In the genomic region with DNA sequence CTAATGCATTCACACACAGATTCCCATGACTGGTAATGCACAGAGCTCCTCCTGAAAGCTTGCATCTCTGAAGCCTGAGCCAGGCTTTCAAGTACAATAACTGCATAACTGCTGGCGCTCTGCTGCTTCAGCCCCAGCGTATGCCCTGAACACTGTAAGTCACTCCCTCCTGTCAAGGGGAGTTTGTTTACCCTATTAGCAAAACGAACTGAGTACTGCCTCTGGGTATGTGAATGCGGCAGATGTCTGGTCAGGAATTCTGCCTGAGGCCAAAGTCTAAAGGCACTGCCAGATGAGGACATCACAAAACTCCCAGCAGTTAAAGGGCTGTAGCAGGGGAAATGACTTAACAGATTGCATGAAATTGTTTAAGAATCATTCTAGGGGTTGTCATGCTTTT, we compare ENCODE assay signal across 1 cellular context.
A peak's percentile ranks its signal among the peaks of the same experiment; 100 is the strongest.
TF ChIP-seq lines count a peak whose summit lies in the region.

No MANE protein-coding gene starts in this region.

TF ChIP-seq in HepG2, 621 proteins besides CTCF, POLR2A, EP300 and RAD21 (continued from another document and continues in another):
- TF ChIP-seq, protein P1, sequence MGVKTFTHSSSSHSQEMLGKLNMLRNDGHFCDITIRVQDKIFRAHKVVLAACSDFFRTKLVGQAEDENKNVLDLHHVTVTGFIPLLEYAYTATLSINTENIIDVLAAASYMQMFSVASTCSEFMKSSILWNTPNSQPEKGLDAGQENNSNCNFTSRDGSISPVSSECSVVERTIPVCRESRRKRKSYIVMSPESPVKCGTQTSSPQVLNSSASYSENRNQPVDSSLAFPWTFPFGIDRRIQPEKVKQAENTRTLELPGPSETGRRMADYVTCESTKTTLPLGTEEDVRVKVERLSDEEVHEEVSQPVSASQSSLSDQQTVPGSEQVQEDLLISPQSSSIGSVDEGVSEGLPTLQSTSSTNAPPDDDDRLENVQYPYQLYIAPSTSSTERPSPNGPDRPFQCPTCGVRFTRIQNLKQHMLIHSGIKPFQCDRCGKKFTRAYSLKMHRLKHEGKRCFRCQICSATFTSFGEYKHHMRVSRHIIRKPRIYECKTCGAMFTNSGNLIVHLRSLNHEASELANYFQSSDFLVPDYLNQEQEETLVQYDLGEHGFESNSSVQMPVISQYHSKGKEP (CRISPR knock-in tag; IDR thresholded peaks at IDR 0.05): 0 out of 2 replicates have a peak, but pooled peaks have one; percentile 41
- TF ChIP-seq BHLHE40 (IDR thresholded peaks at IDR 0.05; ENCODE audit: low read length) (0 out of 2 replicates have a peak, but pooled peaks have one; percentile 15), ZNF205 (CRISPR knock-in tag; IDR thresholded peaks at IDR 0.05) (peak; percentile 82; the same call in 1 of the 2 replicates), CBX5 (CRISPR knock-in tag; IDR thresholded peaks at IDR 0.05; ENCODE audit: borderline replicate concordance) (peak; percentile 93), PITX1 (CRISPR knock-in tag; IDR thresholded peaks at IDR 0.05) (0 out of 2 replicates have a peak, but pooled peaks have one; percentile 44), ZNF292 (CRISPR knock-in tag; IDR thresholded peaks at IDR 0.05; ENCODE audit: borderline replicate concordance, low read depth) (peak; percentile 98; the same call in 1 of the 2 replicates), ZNF124 (CRISPR knock-in tag; IDR thresholded peaks at IDR 0.05) (peak; percentile 76; the same call in 1 of the 2 replicates), REPIN1 (CRISPR knock-in tag; IDR thresholded peaks at IDR 0.05; ENCODE audit: borderline replicate concordance, low read depth) (peak; percentile 70; the same call in 1 of the 2 replicates), ZKSCAN8 (CRISPR knock-in tag; IDR thresholded peaks at IDR 0.05; ENCODE audit: borderline replicate concordance) (peak; percentile 83; the same call in 1 of the 2 replicates), ZBTB21 (CRISPR knock-in tag; IDR thresholded peaks at IDR 0.05) (peak; percentile 60; the same call in 1 of the 2 replicates), STAG1 (CRISPR knock-in tag; IDR thresholded peaks at IDR 0.05) (peak; percentile 36; the same call in 1 of the 2 replicates), SMC3 (IDR thresholded peaks at IDR 0.05; ENCODE audit: low read length) (peak; percentile 50; the same call in 1 of the 2 replicates), ZNF780A (CRISPR knock-in tag; IDR thresholded peaks at IDR 0.05) (no peak; the same call in 1 of the 2 replicates), ZNF543 (CRISPR knock-in tag; IDR thresholded peaks at IDR 0.05) (no peak), PHF20 (CRISPR knock-in tag; IDR thresholded peaks at IDR 0.05) (no peak), SNRNP70 (IDR thresholded peaks at IDR 0.05; ENCODE audit: low read depth, low read length) (no peak), ETV5 (CRISPR knock-in tag; IDR thresholded peaks at IDR 0.05; ENCODE audit: borderline replicate concordance) (peak; percentile 65; the same call in 1 of the 2 replicates), BRCA1 (CRISPR knock-in tag; IDR thresholded peaks at IDR 0.05) (no peak), RBM22 (optimal IDR thresholded peaks at IDR 0.05; ENCODE audit: low read length) (no peak), ARNT2 (CRISPR knock-in tag; IDR thresholded peaks at IDR 0.05; ENCODE audit: low read depth) (no peak), ASH2L (IDR thresholded peaks at IDR 0.05; ENCODE audit: insufficient read length, low read depth, low read length) (peak; percentile 59), ZNF790 (CRISPR knock-in tag; IDR thresholded peaks at IDR 0.05; ENCODE audit: borderline replicate concordance) (no peak), KLF16 (CRISPR knock-in tag; IDR thresholded peaks at IDR 0.05) (peak in 1 of 2 experiments; percentile 67; a peak in 1 of 4 replicates), KDM1A (CRISPR knock-in tag; IDR thresholded peaks at IDR 0.05) (peak; percentile 68; the same call in 1 of the 2 replicates), KAT8 (CRISPR knock-in tag; IDR thresholded peaks at IDR 0.05) (peak; percentile 64), PHF21A (CRISPR knock-in tag; IDR thresholded peaks at IDR 0.05) (peak; percentile 63; the same call in 1 of the 2 replicates), ATF7-NPFF (CRISPR knock-in tag; IDR thresholded peaks at IDR 0.05; ENCODE audit: low read depth) (no peak), ZC3H13 (CRISPR knock-in tag; IDR thresholded peaks at IDR 0.05) (no peak), ZC3H4 (CRISPR knock-in tag; IDR thresholded peaks at IDR 0.05; ENCODE audit: borderline replicate concordance) (no peak), KDM5B (CRISPR knock-in tag; IDR thresholded peaks at IDR 0.05; ENCODE audit: borderline replicate concordance) (no peak), YEATS2 (CRISPR knock-in tag; IDR thresholded peaks at IDR 0.05; ENCODE audit: borderline replicate concordance) (peak; percentile 58; the same call in 1 of the 2 replicates), RNF2 (conservative IDR thresholded peaks at IDR 0.05; ENCODE audit: low read depth) (no peak; the same call in 1 of the 2 replicates), JUN (CRISPR knock-in tag; IDR thresholded peaks at IDR 0.05) (peak; percentile 90), ONECUT2 (CRISPR knock-in tag; IDR thresholded peaks at IDR 0.05) (no peak), MXI1 (IDR thresholded peaks at IDR 0.05; ENCODE audit: borderline replicate concordance, low read depth, low read length) (peak; percentile 53; the same call in 1 of the 3 replicates), ZNF446 (CRISPR knock-in tag; IDR thresholded peaks at IDR 0.05) (no peak), ZNF792 (CRISPR knock-in tag; IDR thresholded peaks at IDR 0.05) (peak; percentile 92; the same call in 1 of the 2 replicates), NFKBIZ (CRISPR knock-in tag; IDR thresholded peaks at IDR 0.05) (peak; percentile 72; the same call in 1 of the 2 replicates), FOXA1 (IDR thresholded peaks at IDR 0.05) (no peak), FOXA1 (CRISPR knock-in tag; IDR thresholded peaks at IDR 0.05) (peak; percentile 88)
- TF ChIP-seq, protein P2, sequence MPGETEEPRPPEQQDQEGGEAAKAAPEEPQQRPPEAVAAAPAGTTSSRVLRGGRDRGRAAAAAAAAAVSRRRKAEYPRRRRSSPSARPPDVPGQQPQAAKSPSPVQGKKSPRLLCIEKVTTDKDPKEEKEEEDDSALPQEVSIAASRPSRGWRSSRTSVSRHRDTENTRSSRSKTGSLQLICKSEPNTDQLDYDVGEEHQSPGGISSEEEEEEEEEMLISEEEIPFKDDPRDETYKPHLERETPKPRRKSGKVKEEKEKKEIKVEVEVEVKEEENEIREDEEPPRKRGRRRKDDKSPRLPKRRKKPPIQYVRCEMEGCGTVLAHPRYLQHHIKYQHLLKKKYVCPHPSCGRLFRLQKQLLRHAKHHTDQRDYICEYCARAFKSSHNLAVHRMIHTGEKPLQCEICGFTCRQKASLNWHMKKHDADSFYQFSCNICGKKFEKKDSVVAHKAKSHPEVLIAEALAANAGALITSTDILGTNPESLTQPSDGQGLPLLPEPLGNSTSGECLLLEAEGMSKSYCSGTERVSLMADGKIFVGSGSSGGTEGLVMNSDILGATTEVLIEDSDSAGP (CRISPR knock-in tag; IDR thresholded peaks at IDR 0.05; ENCODE audit: borderline replicate concordance): no peak
- TF ChIP-seq, protein P3, sequence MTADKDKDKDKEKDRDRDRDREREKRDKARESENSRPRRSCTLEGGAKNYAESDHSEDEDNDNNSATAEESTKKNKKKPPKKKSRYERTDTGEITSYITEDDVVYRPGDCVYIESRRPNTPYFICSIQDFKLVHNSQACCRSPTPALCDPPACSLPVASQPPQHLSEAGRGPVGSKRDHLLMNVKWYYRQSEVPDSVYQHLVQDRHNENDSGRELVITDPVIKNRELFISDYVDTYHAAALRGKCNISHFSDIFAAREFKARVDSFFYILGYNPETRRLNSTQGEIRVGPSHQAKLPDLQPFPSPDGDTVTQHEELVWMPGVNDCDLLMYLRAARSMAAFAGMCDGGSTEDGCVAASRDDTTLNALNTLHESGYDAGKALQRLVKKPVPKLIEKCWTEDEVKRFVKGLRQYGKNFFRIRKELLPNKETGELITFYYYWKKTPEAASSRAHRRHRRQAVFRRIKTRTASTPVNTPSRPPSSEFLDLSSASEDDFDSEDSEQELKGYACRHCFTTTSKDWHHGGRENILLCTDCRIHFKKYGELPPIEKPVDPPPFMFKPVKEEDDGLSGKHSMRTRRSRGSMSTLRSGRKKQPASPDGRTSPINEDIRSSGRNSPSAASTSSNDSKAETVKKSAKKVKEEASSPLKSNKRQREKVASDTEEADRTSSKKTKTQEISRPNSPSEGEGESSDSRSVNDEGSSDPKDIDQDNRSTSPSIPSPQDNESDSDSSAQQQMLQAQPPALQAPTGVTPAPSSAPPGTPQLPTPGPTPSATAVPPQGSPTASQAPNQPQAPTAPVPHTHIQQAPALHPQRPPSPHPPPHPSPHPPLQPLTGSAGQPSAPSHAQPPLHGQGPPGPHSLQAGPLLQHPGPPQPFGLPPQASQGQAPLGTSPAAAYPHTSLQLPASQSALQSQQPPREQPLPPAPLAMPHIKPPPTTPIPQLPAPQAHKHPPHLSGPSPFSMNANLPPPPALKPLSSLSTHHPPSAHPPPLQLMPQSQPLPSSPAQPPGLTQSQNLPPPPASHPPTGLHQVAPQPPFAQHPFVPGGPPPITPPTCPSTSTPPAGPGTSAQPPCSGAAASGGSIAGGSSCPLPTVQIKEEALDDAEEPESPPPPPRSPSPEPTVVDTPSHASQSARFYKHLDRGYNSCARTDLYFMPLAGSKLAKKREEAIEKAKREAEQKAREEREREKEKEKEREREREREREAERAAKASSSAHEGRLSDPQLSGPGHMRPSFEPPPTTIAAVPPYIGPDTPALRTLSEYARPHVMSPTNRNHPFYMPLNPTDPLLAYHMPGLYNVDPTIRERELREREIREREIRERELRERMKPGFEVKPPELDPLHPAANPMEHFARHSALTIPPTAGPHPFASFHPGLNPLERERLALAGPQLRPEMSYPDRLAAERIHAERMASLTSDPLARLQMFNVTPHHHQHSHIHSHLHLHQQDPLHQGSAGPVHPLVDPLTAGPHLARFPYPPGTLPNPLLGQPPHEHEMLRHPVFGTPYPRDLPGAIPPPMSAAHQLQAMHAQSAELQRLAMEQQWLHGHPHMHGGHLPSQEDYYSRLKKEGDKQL (CRISPR knock-in tag; IDR thresholded peaks at IDR 0.05; ENCODE audit: low read depth): 0 out of 2 replicates have a peak, but pooled peaks have one; percentile 47
- TF ChIP-seq, protein P4, sequence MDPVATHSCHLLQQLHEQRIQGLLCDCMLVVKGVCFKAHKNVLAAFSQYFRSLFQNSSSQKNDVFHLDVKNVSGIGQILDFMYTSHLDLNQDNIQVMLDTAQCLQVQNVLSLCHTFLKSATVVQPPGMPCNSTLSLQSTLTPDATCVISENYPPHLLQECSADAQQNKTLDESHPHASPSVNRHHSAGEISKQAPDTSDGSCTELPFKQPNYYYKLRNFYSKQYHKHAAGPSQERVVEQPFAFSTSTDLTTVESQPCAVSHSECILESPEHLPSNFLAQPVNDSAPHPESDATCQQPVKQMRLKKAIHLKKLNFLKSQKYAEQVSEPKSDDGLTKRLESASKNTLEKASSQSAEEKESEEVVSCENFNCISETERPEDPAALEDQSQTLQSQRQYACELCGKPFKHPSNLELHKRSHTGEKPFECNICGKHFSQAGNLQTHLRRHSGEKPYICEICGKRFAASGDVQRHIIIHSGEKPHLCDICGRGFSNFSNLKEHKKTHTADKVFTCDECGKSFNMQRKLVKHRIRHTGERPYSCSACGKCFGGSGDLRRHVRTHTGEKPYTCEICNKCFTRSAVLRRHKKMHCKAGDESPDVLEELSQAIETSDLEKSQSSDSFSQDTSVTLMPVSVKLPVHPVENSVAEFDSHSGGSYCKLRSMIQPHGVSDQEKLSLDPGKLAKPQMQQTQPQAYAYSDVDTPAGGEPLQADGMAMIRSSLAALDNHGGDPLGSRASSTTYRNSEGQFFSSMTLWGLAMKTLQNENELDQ (CRISPR knock-in tag; IDR thresholded peaks at IDR 0.05; ENCODE audit: borderline replicate concordance): no peak
- TF ChIP-seq, protein P5, sequence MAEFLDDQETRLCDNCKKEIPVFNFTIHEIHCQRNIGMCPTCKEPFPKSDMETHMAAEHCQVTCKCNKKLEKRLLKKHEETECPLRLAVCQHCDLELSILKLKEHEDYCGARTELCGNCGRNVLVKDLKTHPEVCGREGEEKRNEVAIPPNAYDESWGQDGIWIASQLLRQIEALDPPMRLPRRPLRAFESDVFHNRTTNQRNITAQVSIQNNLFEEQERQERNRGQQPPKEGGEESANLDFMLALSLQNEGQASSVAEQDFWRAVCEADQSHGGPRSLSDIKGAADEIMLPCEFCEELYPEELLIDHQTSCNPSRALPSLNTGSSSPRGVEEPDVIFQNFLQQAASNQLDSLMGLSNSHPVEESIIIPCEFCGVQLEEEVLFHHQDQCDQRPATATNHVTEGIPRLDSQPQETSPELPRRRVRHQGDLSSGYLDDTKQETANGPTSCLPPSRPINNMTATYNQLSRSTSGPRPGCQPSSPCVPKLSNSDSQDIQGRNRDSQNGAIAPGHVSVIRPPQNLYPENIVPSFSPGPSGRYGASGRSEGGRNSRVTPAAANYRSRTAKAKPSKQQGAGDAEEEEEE (CRISPR knock-in tag; IDR thresholded peaks at IDR 0.05; ENCODE audit: borderline replicate concordance): peak; percentile 67; the same call in 1 of the 2 replicates
- TF ChIP-seq, protein P6, sequence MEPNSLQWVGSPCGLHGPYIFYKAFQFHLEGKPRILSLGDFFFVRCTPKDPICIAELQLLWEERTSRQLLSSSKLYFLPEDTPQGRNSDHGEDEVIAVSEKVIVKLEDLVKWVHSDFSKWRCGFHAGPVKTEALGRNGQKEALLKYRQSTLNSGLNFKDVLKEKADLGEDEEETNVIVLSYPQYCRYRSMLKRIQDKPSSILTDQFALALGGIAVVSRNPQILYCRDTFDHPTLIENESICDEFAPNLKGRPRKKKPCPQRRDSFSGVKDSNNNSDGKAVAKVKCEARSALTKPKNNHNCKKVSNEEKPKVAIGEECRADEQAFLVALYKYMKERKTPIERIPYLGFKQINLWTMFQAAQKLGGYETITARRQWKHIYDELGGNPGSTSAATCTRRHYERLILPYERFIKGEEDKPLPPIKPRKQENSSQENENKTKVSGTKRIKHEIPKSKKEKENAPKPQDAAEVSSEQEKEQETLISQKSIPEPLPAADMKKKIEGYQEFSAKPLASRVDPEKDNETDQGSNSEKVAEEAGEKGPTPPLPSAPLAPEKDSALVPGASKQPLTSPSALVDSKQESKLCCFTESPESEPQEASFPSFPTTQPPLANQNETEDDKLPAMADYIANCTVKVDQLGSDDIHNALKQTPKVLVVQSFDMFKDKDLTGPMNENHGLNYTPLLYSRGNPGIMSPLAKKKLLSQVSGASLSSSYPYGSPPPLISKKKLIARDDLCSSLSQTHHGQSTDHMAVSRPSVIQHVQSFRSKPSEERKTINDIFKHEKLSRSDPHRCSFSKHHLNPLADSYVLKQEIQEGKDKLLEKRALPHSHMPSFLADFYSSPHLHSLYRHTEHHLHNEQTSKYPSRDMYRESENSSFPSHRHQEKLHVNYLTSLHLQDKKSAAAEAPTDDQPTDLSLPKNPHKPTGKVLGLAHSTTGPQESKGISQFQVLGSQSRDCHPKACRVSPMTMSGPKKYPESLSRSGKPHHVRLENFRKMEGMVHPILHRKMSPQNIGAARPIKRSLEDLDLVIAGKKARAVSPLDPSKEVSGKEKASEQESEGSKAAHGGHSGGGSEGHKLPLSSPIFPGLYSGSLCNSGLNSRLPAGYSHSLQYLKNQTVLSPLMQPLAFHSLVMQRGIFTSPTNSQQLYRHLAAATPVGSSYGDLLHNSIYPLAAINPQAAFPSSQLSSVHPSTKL (CRISPR knock-in tag; IDR thresholded peaks at IDR 0.05): peak; percentile 98
